In genomic region chr3:35718921-35719320, GRCh38 we compare ENCODE assay signal across 34 cellular contexts.
"Had no signal": no experiment of that assay in that cellular context is flagged by ENCODE, and none has a peak within 500 bp of the region (broad histone marks: within the 10 kb centered on the region; RNA-seq: fewer than 3 reads in every experiment).

No MANE protein-coding gene starts in this region.

- H3K27me3 ChIP-seq: MG63 had no signal

- H3K9me3 ChIP-seq: MG63 had no signal

- DNase-seq: Karpas-422, Kasumi-1, KG1, MG63, MM.1S, MV-4-11, NCI-H1048, NCI-H1092, NCI-H1092 treated with DMSO at 0.1 percent for 48 hours, NCI-H1105, NCI-H1105 treated with DMSO at 0.1 percent for 48 hours, NCI-H1417, NCI-H1417 treated with DMSO at 0.1 percent for 48 hours, NCI-H1436, NCI-H1436 treated with DMSO at 0.1 percent for 48 hours, NCI-H146, NCI-H1694, NCI-H1694 treated with DMSO at 0.1 percent for 48 hours, NCI-H187, NCI-H187 treated with DMSO at 0.1 percent for 48 hours, NCI-H1930, NCI-H2029, NCI-H2029 treated with DMSO at 0.1 percent for 48 hours, NCI-H2081, NCI-H2081 treated with DMSO at 0.1 percent for 48 hours, NCI-H2107, NCI-H2171, NCI-H2171 treated with DMSO at 0.1 percent for 48 hours, NCI-H2227 treated with DMSO at 0.1 percent for 48 hours, NCI-H226, NCI-H345, NCI-H446, NCI-H446 treated with DMSO at 0.1 percent for 48 hours had no signal

- H3K9ac ChIP-seq: KMS-11 had no signal

- H3K27ac ChIP-seq: KMS-11 had no signal

- H3K4me2 ChIP-seq: KMS-11 had no signal

- H3K4me3 ChIP-seq: MG63 had no signal

- H3K36me3 ChIP-seq: MG63 had no signal
